ENCODE assay signal across 8 cellular contexts in genomic region chr3:184710870-184711365, GRCh38. TPM values are rescaled to one million over a fixed set of nuclear protein-coding genes. Genes with fewer than 3 reads are reported as not detected.
DNase-seq lines count a peak whose midpoint lies in the region; ATAC-seq and TF ChIP-seq lines count a peak whose summit lies in the region.

No MANE protein-coding gene starts in this region.

- H3F3A ChIP-seq in SK-N-SH (replicated peaks; ENCODE audit: insufficient read depth): peaks cover 14% of the 10 kb centered on the region

- POLR2A ChIA-PET in BJ (lab: Charles Lee): interaction anchor here (0.6 to 1.7 kb wide), 2 partner anchors 22 to 145 kb away, joined by 5 to 6 read pairs; no protein-coding TSS in a partner anchor
- POLR2A ChIA-PET in SK-N-SH (lab: Yijun Ruan, JAX): interaction anchor here (0.6 to 2.6 kb wide), 16 partner anchors 14 to 186 kb away, joined by 3 to 19 read pairs (median 6); no protein-coding TSS in a partner anchor

- H3K4me3 Mint-ChIP-seq in endodermal cell: peak overlapping the region; percentile 81

- TF ChIP-seq CTCF in BJ (IDR thresholded peaks at IDR 0.05; ENCODE audit: insufficient read depth, low read depth, low read length) (no peak), SK-N-SH (IDR thresholded peaks at IDR 0.05) (no peak), endodermal cell (conservative IDR thresholded peaks at IDR 0.05) (no peak)

- H3K27me3 ChIP-seq in BJ (ENCODE audit: control insufficient read depth, insufficient read depth, low read length) (no peaks in the 10 kb centered on the region), SK-N-SH (ENCODE audit: insufficient read depth) (no peaks in the 10 kb centered on the region), endodermal cell (ENCODE audit: control insufficient read depth, insufficient read depth, low read length, poor library complexity, severe bottlenecking) (no peaks in the 10 kb centered on the region)

- peak overlapping the region; percentile 92 for H3K27ac Mint-ChIP-seq in endodermal cell

- peak; percentile 65 for ATAC-seq in GM18909 (IDR thresholded peaks at IDR 0.05; ENCODE audit: poor library complexity, unreplicated experiment)
- peak; percentile 39 for ATAC-seq in HG03108 (IDR thresholded peaks at IDR 0.05; ENCODE audit: unreplicated experiment)

- H3K4me1 ChIP-seq in SK-N-SH (ENCODE audit: control insufficient read depth in 1 of 2, insufficient read depth in 2 of 2, low read depth in 1 of 2, low read length in 1 of 2) (peaks cover 4 to 16% of the 10 kb centered on the region in 2 experiments; a peak in 3 of 4 replicates), endodermal cell (ENCODE audit: control insufficient read depth, insufficient read depth, low read length) (no peaks in the 10 kb centered on the region)

- TF ChIP-seq EP300 in SK-N-SH (IDR thresholded peaks at IDR 0.05; ENCODE audit: borderline replicate concordance in 1 of 2, low read depth in 1 of 2, low read length in 1 of 2): no peak

- H3K36me3 Mint-ChIP-seq in endodermal cell (ENCODE audit: low read depth): peaks cover 41% of the 10 kb centered on the region

- H3K27me3 Mint-ChIP-seq in endodermal cell (ENCODE audit: insufficient read depth): no peaks in the 10 kb centered on the region

- no peaks in the 10 kb centered on the region for H4K20me1 ChIP-seq in SK-N-SH (ENCODE audit: insufficient read depth)

- no peak; the same call in 1 of the 2 replicates for TF ChIP-seq RAD21 in SK-N-SH (IDR thresholded peaks at IDR 0.05; ENCODE audit: low read length)

- H2AFZ ChIP-seq in SK-N-SH (ENCODE audit: low read depth): peak overlapping the region; percentile 96; the same call in 1 of the 2 replicates

- H3K4me1 Mint-ChIP-seq in endodermal cell: peaks cover 18% of the 10 kb centered on the region

- H3K27ac ChIP-seq in SK-N-SH (ENCODE audit: low read depth in 2 of 2, low read length in 1 of 2) (peak overlapping the region; percentile 69 to 99), endodermal cell (ENCODE audit: low read depth, low read length) (no peak overlapping the region)

- H3K9me2 ChIP-seq in SK-N-SH: no peaks in the 10 kb centered on the region

- CTCF ChIA-PET in BJ (lab: Yijun Ruan, JAX) (interaction anchor here (0.7 to 2.6 kb wide), 5 partner anchors 11 to 149 kb away, joined by 3 to 7 read pairs (median 4); partner anchors contain the start of gene EPHB3), SK-N-SH (lab: Yijun Ruan, JAX) (interaction anchor here (0.7 to 7.3 kb wide), 7 partner anchors 15 to 149 kb away, joined by 3 to 49 read pairs (median 4); partner anchors contain the start of gene EPHB3)

- H3K79me2 ChIP-seq in SK-N-SH (ENCODE audit: insufficient read depth): peaks cover 30% of the 10 kb centered on the region

- H3K36me3 ChIP-seq in BJ (ENCODE audit: control insufficient read depth, insufficient read depth, low read length) (peaks cover 1% of the 10 kb centered on the region; the same call in 1 of the 2 replicates), SK-N-SH (replicated peaks in 1 of 2; ENCODE audit: control insufficient read depth in 1 of 2, insufficient read depth in 2 of 2, low read length in 1 of 2) (peaks cover 15 to 19% of the 10 kb centered on the region in 2 experiments), endodermal cell (ENCODE audit: control insufficient read depth, insufficient read depth, low read length) (peaks cover 18% of the 10 kb centered on the region)

- H3K9ac ChIP-seq in SK-N-SH: peak overlapping the region; percentile 88
- H3K9ac ChIP-seq in endodermal cell (ENCODE audit: extremely low read depth, low read length, poor library complexity, severe bottlenecking): peak overlapping the region; percentile 62

- DNase-seq in BJ (ENCODE audit: low read depth) (no peak), SK-N-SH (no peak), endodermal cell (no peak), myocyte (ENCODE audit: low read depth) (peak; percentile 46), NCI-H187 treated with DMSO at 0.1 percent for 48 hours (lab: John Stamatoyannopoulos, UW) (no peak), pons (ENCODE audit: low spot score) (no peak)

- H3K4me2 ChIP-seq in SK-N-SH: peak overlapping the region; percentile 97

- H3K9me3 ChIP-seq in SK-N-SH (no peaks in the 10 kb centered on the region), endodermal cell (ENCODE audit: control insufficient read depth, low read length) (peaks cover 10% of the 10 kb centered on the region)

- H3K9me3 Mint-ChIP-seq in endodermal cell: peaks cover 10% of the 10 kb centered on the region

- H3K4me3 ChIP-seq in BJ (ENCODE audit: low read depth, low read length) (peak overlapping the region; percentile 84), SK-N-SH (ENCODE audit: low read depth in 2 of 2, low read length in 1 of 2) (peak overlapping the region; percentile 82 to 91), endodermal cell (ENCODE audit: low read length) (peak overlapping the region; percentile 87)

- WGBS in SK-N-SH (ENCODE audit: low lambda C conversion rate): under 1% methylated on average over 9 of the region's 13 CpGs
- WGBS in endodermal cell (ENCODE audit: insufficient coverage in 1 of 2, insufficient read length in 1 of 2), 2 experiments: 17 to 18% methylated on average over 9 to 13 of the region's 13 CpGs

TF ChIP-seq in SK-N-SH, 30 proteins besides CTCF, POLR2A, EP300 and RAD21:
- TF ChIP-seq PBX3 (IDR thresholded peaks at IDR 0.05): no peak
- no peak for TF ChIP-seq NFIC (IDR thresholded peaks at IDR 0.05; ENCODE audit: borderline replicate concordance)
- no peak for TF ChIP-seq USF1 (IDR thresholded peaks at IDR 0.05; ENCODE audit: borderline replicate concordance, low read depth)
- TF ChIP-seq RXRA (IDR thresholded peaks at IDR 0.05; ENCODE audit: borderline replicate concordance, low read depth): no peak
- TF ChIP-seq USF2 (IDR thresholded peaks at IDR 0.05; ENCODE audit: borderline replicate concordance, low read depth, low read length): no peak
- no peak for TF ChIP-seq MXI1 (IDR thresholded peaks at IDR 0.05; ENCODE audit: low read depth, low read length)
- no peak for TF ChIP-seq RFX5 (IDR thresholded peaks at IDR 0.05; ENCODE audit: low read length)
- TF ChIP-seq POLR2AphosphoS5 (IDR thresholded peaks at IDR 0.05; ENCODE audit: low read depth, low read length): no peak
- no peak for TF ChIP-seq FOXM1 (IDR thresholded peaks at IDR 0.05; ENCODE audit: low read depth)
TF ChIP-seq in SK-N-SH: peak in this region for 0.

RNA-seq across cellular contexts. Expression of gene MAGEF1, which starts 0.9 kb away (rescaled TPM):
- 14.3 and 17.1 TPM in 2 replicates for polyA plus RNA-seq in BJ (2011; rRNA removed)
- polyA minus RNA-seq in BJ (2011; rRNA and poly(A)+ RNA removed): 4.4 and 4.9 TPM in 2 replicates
- polyA plus RNA-seq in SK-N-SH (2012; rRNA removed): 38.1 and 45.2 TPM in 2 replicates
- polyA plus RNA-seq in SK-N-SH (2012; cell fraction: cytosol; rRNA removed): 52.0 and 54.8 TPM in 2 replicates
- 17.9 and 18.3 TPM in 2 replicates for polyA plus RNA-seq in SK-N-SH (2012; cell fraction: nucleus; rRNA removed)
- 10 to 100 TPM; 61.3 to 86.5 TPM for total RNA-seq in endodermal cell
- polyA plus RNA-seq in endodermal cell (2013, experiment 1 of 2): 76.3 TPM
- polyA plus RNA-seq in endodermal cell (2013, experiment 2 of 2): 65.0 TPM
- total RNA-seq in myocyte: 82.9 and 111 TPM in 2 replicates
- 49.6 TPM for polyA plus RNA-seq in myocyte (2012)
